ENCODE assay signal across 14 cellular contexts in genomic region chr18:10912790-10913560, GRCh38.
DNase-seq lines count a peak whose midpoint lies in the region; FAIRE-seq and TF ChIP-seq lines count a peak whose summit lies in the region.
"Had no signal": no experiment of that assay in that cellular context is flagged by ENCODE, and none has a peak within 500 bp of the region (broad histone marks: within the 10 kb centered on the region; RNA-seq: fewer than 3 reads in every experiment).

No MANE protein-coding gene starts in this region.

- no peak for FAIRE-seq in HTR-8/SVneo (lab: Jason Lieb, UNC)
- FAIRE-seq: pancreas had no signal

- TF ChIP-seq CTCF in GM20000 (IDR thresholded peaks at IDR 0.05; ENCODE audit: extremely low read depth, missing control alignments): no peak

- DNase-seq in HTR-8/SVneo (ENCODE audit: insufficient read length, low spot score): peak; percentile 53
- peak; percentile 60 for DNase-seq in brain pericyte (ENCODE audit: low read depth, low spot score)
- DNase-seq in kidney glomerular epithelial cell (lab: John Stamatoyannopoulos, UW): peak; percentile 75
- peak; percentile 41 for DNase-seq in stromal cell of bone marrow (ENCODE audit: low read depth)
- no peak for DNase-seq in AG20443 (ENCODE audit: low spot score)
- no peak for DNase-seq in stimulated activated CD4-positive, alpha-beta T cell treated with anti-CD3 and anti-CD28 coated beads, Interleukin-12 subunit alpha, Interleukin-12 subunit beta, amount 100 ng/mL, for 4 hours
- no peak for DNase-seq in GM20000 (ENCODE audit: low spot score)
- DNase-seq: activated CD4-positive, alpha-beta T cell treated with anti-CD3 and anti-CD28 coated beads, Interleukin-2, amount 10 ng/mL, durations not matched to agents 7 days and 5 days; activated effector memory CD4-positive, alpha-beta T cell treated with Interleukin-2 at 50 U/mL for 16 hours; DMS153; gastrocnemius medialis; NCI-H2081; pancreas; T-cell had no signal

Comparison
In these comparisons a context has a peak if more than half of its experiments do, and no peak if none do; other contexts are left out.
1. DNase-seq: peak in HTR-8/SVneo (single experiment), brain pericyte (single experiment), kidney glomerular epithelial cell (single experiment) and stromal cell of bone marrow (single experiment); none in AG20443 (single experiment), stimulated activated CD4-positive, alpha-beta T cell treated with anti-CD3 and anti-CD28 coated beads, Interleukin-12 subunit alpha, Interleukin-12 subunit beta, amount 100 ng/mL, for 4 hours (single experiment) and GM20000 (single experiment).